In genomic region chr9:135282001-135282731, GRCh38 we compare ENCODE assay signal across 9 cellular contexts.
DNase-seq lines count a peak whose midpoint lies in the region; ATAC-seq and TF ChIP-seq lines count a peak whose summit lies in the region.
"Had no signal": no experiment of that assay in that cellular context is flagged by ENCODE, and none has a peak within 500 bp of the region (broad histone marks: within the 10 kb centered on the region; RNA-seq: fewer than 3 reads in every experiment).

No MANE protein-coding gene starts in this region.

- ATAC-seq in foreskin keratinocyte (peak; percentile 37), GM21390 (IDR thresholded peaks at IDR 0.05; ENCODE audit: unreplicated experiment) (no peak), HG03460 (IDR thresholded peaks at IDR 0.05; ENCODE audit: unreplicated experiment) (no peak)
- ATAC-seq in stimulated activated memory B cell treated with anti-CD40 and anti-IgM and Interleukin-4, amounts not matched to agents 10 μg/mL and 1 μg/mL and 100 μg/mL, for 72 hours, result peak; percentile 16

- intact Hi-C loops in activated CD4-positive, alpha-beta memory T cell treated with anti-CD3 and anti-CD28 coated beads for 36 hours (cut with micrococcal nuclease), result no loop called here

- H3K27ac ChIP-seq in foreskin keratinocyte, result no peak overlapping the region

- no peaks in the 10 kb centered on the region for H3K36me3 Mint-ChIP-seq in activated CD4-positive, alpha-beta memory T cell treated with anti-CD3 and anti-CD28 coated beads for 36 hours
- H3K36me3 Mint-ChIP-seq in activated CD4-positive, alpha-beta memory T cell treated with anti-CD3 and anti-CD28 coated beads, Interleukin-2, amount 10 ng/mL, durations not matched to agents 7 days and 5 days (ENCODE audit: low read depth), result peaks cover under 1% of the 10 kb centered on the region
- H3K36me3 Mint-ChIP-seq in stimulated activated memory B cell treated with anti-CD40 and anti-IgM and Interleukin-4, amounts not matched to agents 10 μg/mL and 1 μg/mL and 100 μg/mL, for 72 hours, result no peaks in the 10 kb centered on the region
- no peaks in the 10 kb centered on the region for H3K36me3 Mint-ChIP-seq in osteocyte (ENCODE audit: unreplicated experiment)
- H3K36me3 Mint-ChIP-seq: CD4-positive, alpha-beta memory T cell had no signal

- no peaks in the 10 kb centered on the region for H3K4me1 Mint-ChIP-seq in activated CD4-positive, alpha-beta memory T cell treated with anti-CD3 and anti-CD28 coated beads for 36 hours (ENCODE audit: low read depth)
- no peaks in the 10 kb centered on the region for H3K4me1 Mint-ChIP-seq in activated CD4-positive, alpha-beta memory T cell treated with anti-CD3 and anti-CD28 coated beads, Interleukin-2, amount 10 ng/mL, durations not matched to agents 7 days and 5 days
- no peaks in the 10 kb centered on the region for H3K4me1 Mint-ChIP-seq in stimulated activated memory B cell treated with anti-CD40 and anti-IgM and Interleukin-4, amounts not matched to agents 10 μg/mL and 1 μg/mL and 100 μg/mL, for 72 hours
- H3K4me1 Mint-ChIP-seq in osteocyte (ENCODE audit: unreplicated experiment), result no peaks in the 10 kb centered on the region
- H3K4me1 Mint-ChIP-seq: CD4-positive, alpha-beta memory T cell had no signal

- DNase-seq in activated CD4-positive, alpha-beta memory T cell treated with anti-CD3 and anti-CD28 coated beads for 36 hours, result peak; percentile 35
- DNase-seq in activated CD4-positive, alpha-beta memory T cell treated with anti-CD3 and anti-CD28 coated beads, Interleukin-2, amount 10 ng/mL, durations not matched to agents 7 days and 5 days, result no peak
- DNase-seq in NCI-H774 (lab: John Stamatoyannopoulos, UW) (peak; percentile 86), foreskin keratinocyte (peak; percentile 12 to 24), osteocyte (ENCODE audit: extremely low spot score, unreplicated experiment) (no peak)

- TF ChIP-seq CTCF in foreskin keratinocyte (conservative IDR thresholded peaks at IDR 0.05) (no peak), osteocyte (IDR thresholded peaks at IDR 0.05) (no peak)

- H3K4me3 Mint-ChIP-seq in activated CD4-positive, alpha-beta memory T cell treated with anti-CD3 and anti-CD28 coated beads for 36 hours, result no peak overlapping the region
- no peak overlapping the region for H3K4me3 Mint-ChIP-seq in activated CD4-positive, alpha-beta memory T cell treated with anti-CD3 and anti-CD28 coated beads, Interleukin-2, amount 10 ng/mL, durations not matched to agents 7 days and 5 days
- H3K4me3 Mint-ChIP-seq in stimulated activated memory B cell treated with anti-CD40 and anti-IgM and Interleukin-4, amounts not matched to agents 10 μg/mL and 1 μg/mL and 100 μg/mL, for 72 hours, result no peak overlapping the region
- H3K4me3 Mint-ChIP-seq in osteocyte (ENCODE audit: unreplicated experiment), result no peak overlapping the region
- H3K4me3 Mint-ChIP-seq: CD4-positive, alpha-beta memory T cell had no signal

- POLR2A ChIA-PET in activated CD4-positive, alpha-beta memory T cell treated with anti-CD3 and anti-CD28 coated beads for 36 hours (lab: Charles Lee), result no interaction called here
- POLR2A ChIA-PET in activated CD4-positive, alpha-beta memory T cell treated with anti-CD3 and anti-CD28 coated beads, Interleukin-2, amount 10 ng/mL, durations not matched to agents 7 days and 5 days (lab: Charles Lee), result no interaction called here

- CTCF ChIA-PET in activated CD4-positive, alpha-beta memory T cell treated with anti-CD3 and anti-CD28 coated beads for 36 hours (lab: Charles Lee), result no interaction called here
- CTCF ChIA-PET in activated CD4-positive, alpha-beta memory T cell treated with anti-CD3 and anti-CD28 coated beads, Interleukin-2, amount 10 ng/mL, durations not matched to agents 7 days and 5 days (lab: Charles Lee), result no interaction called here

- no peaks in the 10 kb centered on the region for H3K27me3 ChIP-seq in foreskin keratinocyte

- peaks cover 6% of the 10 kb centered on the region for H3K9me3 Mint-ChIP-seq in activated CD4-positive, alpha-beta memory T cell treated with anti-CD3 and anti-CD28 coated beads for 36 hours
- H3K9me3 Mint-ChIP-seq in activated CD4-positive, alpha-beta memory T cell treated with anti-CD3 and anti-CD28 coated beads, Interleukin-2, amount 10 ng/mL, durations not matched to agents 7 days and 5 days, result peaks cover 7% of the 10 kb centered on the region
- peaks cover 10% of the 10 kb centered on the region for H3K9me3 Mint-ChIP-seq in stimulated activated memory B cell treated with anti-CD40 and anti-IgM and Interleukin-4, amounts not matched to agents 10 μg/mL and 1 μg/mL and 100 μg/mL, for 72 hours
- peaks cover under 1% of the 10 kb centered on the region for H3K9me3 Mint-ChIP-seq in osteocyte (ENCODE audit: unreplicated experiment)
- H3K9me3 Mint-ChIP-seq: CD4-positive, alpha-beta memory T cell had no signal

- H3K27me3 Mint-ChIP-seq in activated CD4-positive, alpha-beta memory T cell treated with anti-CD3 and anti-CD28 coated beads for 36 hours, result no peaks in the 10 kb centered on the region
- H3K27me3 Mint-ChIP-seq in activated CD4-positive, alpha-beta memory T cell treated with anti-CD3 and anti-CD28 coated beads, Interleukin-2, amount 10 ng/mL, durations not matched to agents 7 days and 5 days, result no peaks in the 10 kb centered on the region
- peaks cover 10% of the 10 kb centered on the region for H3K27me3 Mint-ChIP-seq in stimulated activated memory B cell treated with anti-CD40 and anti-IgM and Interleukin-4, amounts not matched to agents 10 μg/mL and 1 μg/mL and 100 μg/mL, for 72 hours
- H3K27me3 Mint-ChIP-seq in osteocyte (ENCODE audit: unreplicated experiment), result no peaks in the 10 kb centered on the region
- H3K27me3 Mint-ChIP-seq: CD4-positive, alpha-beta memory T cell had no signal

- no peaks in the 10 kb centered on the region for H3K4me1 ChIP-seq in foreskin keratinocyte

- H3K27ac Mint-ChIP-seq in activated CD4-positive, alpha-beta memory T cell treated with anti-CD3 and anti-CD28 coated beads for 36 hours, result no peak overlapping the region
- no peak overlapping the region for H3K27ac Mint-ChIP-seq in activated CD4-positive, alpha-beta memory T cell treated with anti-CD3 and anti-CD28 coated beads, Interleukin-2, amount 10 ng/mL, durations not matched to agents 7 days and 5 days
- H3K27ac Mint-ChIP-seq in stimulated activated memory B cell treated with anti-CD40 and anti-IgM and Interleukin-4, amounts not matched to agents 10 μg/mL and 1 μg/mL and 100 μg/mL, for 72 hours, result no peak overlapping the region
- H3K27ac Mint-ChIP-seq in osteocyte (ENCODE audit: unreplicated experiment), result no peak overlapping the region
- H3K27ac Mint-ChIP-seq: CD4-positive, alpha-beta memory T cell had no signal

Comparison
In these comparisons a context has a peak if more than half of its experiments do, and no peak if none do; other contexts are left out.
1. DNase-seq: peak in activated CD4-positive, alpha-beta memory T cell treated with anti-CD3 and anti-CD28 coated beads for 36 hours (single experiment), NCI-H774 (single experiment) and foreskin keratinocyte (2 of 2); none in activated CD4-positive, alpha-beta memory T cell treated with anti-CD3 and anti-CD28 coated beads, Interleukin-2, amount 10 ng/mL, durations not matched to agents 7 days and 5 days (single experiment) and osteocyte (single experiment).
2. ATAC-seq: peak in foreskin keratinocyte (single experiment) and stimulated activated memory B cell treated with anti-CD40 and anti-IgM and Interleukin-4, amounts not matched to agents 10 μg/mL and 1 μg/mL and 100 μg/mL, for 72 hours (single experiment); none in GM21390 (single experiment) and HG03460 (single experiment).